In genomic region chr15:61700803-61701202, GRCh38 we compare ENCODE assay signal across 22 cellular contexts.
"Had no signal": no experiment of that assay in that cellular context is flagged by ENCODE, and none has a peak within 500 bp of the region (broad histone marks: within the 10 kb centered on the region; RNA-seq: fewer than 3 reads in every experiment).

No MANE protein-coding gene starts in this region.

- H3K27ac Mint-ChIP-seq: activated CD4-positive, alpha-beta T cell treated with anti-CD3 and anti-CD28 coated beads for 36 hours; activated CD8-positive, alpha-beta T cell treated with anti-CD3 and anti-CD28 coated beads for 36 hours; activated naive CD4-positive, alpha-beta T cell treated with anti-CD3 and anti-CD28 coated beads, Interleukin-2, amount 10 ng/mL, durations not matched to agents 7 days and 5 days; activated naive CD8-positive, alpha-beta T cell treated with anti-CD3 and anti-CD28 coated beads for 36 hours; activated T-cell treated with anti-CD3 and anti-CD28 coated beads, Interleukin-2, amount 50 U/mL, for 72 hours; activated T-helper 2 cell treated with anti-CD3 and anti-CD28 coated beads, Interferon-gamma antibody, Interleukin-2, Interleukin-4, amounts not matched to agents 10 μg/mL and 5 μg/mL and 100 μg/mL, durations not matched to agents 14 hours and 24 hours and 36 hours; T-cell had no signal

- H3K9me3 ChIP-seq: Peyer's patch had no signal

- H3K36me3 ChIP-seq: Peyer's patch, WERI-Rb-1 had no signal

- H3K4me3 Mint-ChIP-seq: activated CD4-positive, alpha-beta T cell treated with anti-CD3 and anti-CD28 coated beads for 36 hours; activated CD8-positive, alpha-beta T cell treated with anti-CD3 and anti-CD28 coated beads for 36 hours; activated naive CD4-positive, alpha-beta T cell treated with anti-CD3 and anti-CD28 coated beads, Interleukin-2, amount 10 ng/mL, durations not matched to agents 7 days and 5 days; activated naive CD8-positive, alpha-beta T cell treated with anti-CD3 and anti-CD28 coated beads for 36 hours; activated T-cell treated with anti-CD3 and anti-CD28 coated beads, Interleukin-2, amount 50 U/mL, for 72 hours; T-cell had no signal

- DNase-seq: activated CD4-positive, alpha-beta T cell treated with anti-CD3 and anti-CD28 coated beads for 36 hours; activated CD4-positive, alpha-beta T cell treated with anti-CD3 and anti-CD28 coated beads, Interleukin-2, amount 50 U/mL, for 1 hour; activated CD8-positive, alpha-beta memory T cell treated with anti-CD3 and anti-CD28 coated beads, Interleukin-2, amount 50 U/mL, for 4 hours; activated CD8-positive, alpha-beta T cell treated with anti-CD3 and anti-CD28 coated beads for 36 hours; activated gamma-delta T cell treated with Interleukin-2 at 50 U/mL for 16 hours; activated naive CD4-positive, alpha-beta T cell treated with anti-CD3 and anti-CD28 coated beads, Interleukin-2, amount 10 ng/mL, durations not matched to agents 7 days and 5 days; activated naive CD8-positive, alpha-beta T cell treated with anti-CD3 and anti-CD28 coated beads for 36 hours; activated T-cell treated with anti-CD3 and anti-CD28 coated beads, Interleukin-2, amount 50 U/mL, for 72 hours; cerebellar nuclear complex; IMR-90; KG1; NCI-H1105 treated with DMSO at 0.1 percent for 48 hours; NCI-H1694; NCI-H2029; NCI-H524 treated with DMSO at 0.1 percent for 48 hours; NCI-H774; Peyer's patch; SIG-M5; T-cell; WERI-Rb-1 had no signal

- H3K27me3 ChIP-seq: Peyer's patch had no signal

- H3K36me3 Mint-ChIP-seq: activated naive CD4-positive, alpha-beta T cell treated with anti-CD3 and anti-CD28 coated beads, Interleukin-2, amount 10 ng/mL, durations not matched to agents 7 days and 5 days; activated naive CD8-positive, alpha-beta T cell treated with anti-CD3 and anti-CD28 coated beads for 36 hours; T-cell had no signal

- H3K4me1 Mint-ChIP-seq: activated CD4-positive, alpha-beta T cell treated with anti-CD3 and anti-CD28 coated beads for 36 hours; activated naive CD4-positive, alpha-beta T cell treated with anti-CD3 and anti-CD28 coated beads, Interleukin-2, amount 10 ng/mL, durations not matched to agents 7 days and 5 days; activated naive CD8-positive, alpha-beta T cell treated with anti-CD3 and anti-CD28 coated beads for 36 hours; T-cell had no signal

- ATAC-seq: activated CD4-positive, alpha-beta T cell treated with anti-CD3 and anti-CD28 coated beads for 36 hours; activated CD8-positive, alpha-beta T cell treated with anti-CD3 and anti-CD28 coated beads for 36 hours; activated T-cell treated with anti-CD3 and anti-CD28 coated beads, Interleukin-2, amount 50 U/mL, for 72 hours; T-cell had no signal

- H3K4me3 ChIP-seq: Peyer's patch had no signal

- H3K27ac ChIP-seq: Peyer's patch, RWPE1, WERI-Rb-1 had no signal

- H3K4me1 ChIP-seq: Peyer's patch had no signal
